ENCODE assay signal across 9 cellular contexts in genomic region chr17:39738568-39738901, GRCh38. TPM values are rescaled to one million over a fixed set of nuclear protein-coding genes. Genes with fewer than 3 reads are reported as not detected.
A peak's percentile ranks its signal among the peaks of the same experiment; 100 is the strongest.
DNase-seq lines count a peak whose midpoint lies in the region; ATAC-seq and TF ChIP-seq lines count a peak whose summit lies in the region.
"Had no signal": no experiment of that assay in that cellular context is flagged by ENCODE, and none has a peak within 500 bp of the region (broad histone marks: within the 10 kb centered on the region; RNA-seq: fewer than 3 reads in every experiment).

No MANE protein-coding gene starts in this region.

- H3K9ac ChIP-seq in KMS-11, result peak overlapping the region; percentile 32; the same call in 1 of the 2 replicates
- no peak overlapping the region for H3K9ac ChIP-seq in parathyroid adenoma

- POLR2A ChIA-PET in activated CD8-positive, alpha-beta T cell treated with anti-CD3 and anti-CD28 coated beads for 36 hours (lab: Charles Lee), result interaction anchor here (1.0 kb wide), 1 partner anchor 123 kb away, joined by 3 read pairs; no protein-coding TSS in a partner anchor

- TF ChIP-seq CTCF in 22Rv1 (IDR thresholded peaks at IDR 0.05), result no peak
- TF ChIP-seq CTCF in KMS-11 (conservative IDR thresholded peaks at IDR 0.05; ENCODE audit: low read depth, low read length), result no peak
- no peak for TF ChIP-seq CTCF in activated CD8-positive, alpha-beta T cell treated with anti-CD3 and anti-CD28 coated beads for 36 hours (IDR thresholded peaks at IDR 0.05)
- TF ChIP-seq CTCF in epithelial cell of proximal tubule (conservative IDR thresholded peaks at IDR 0.05; ENCODE audit: low read depth, low read length), result no peak
- TF ChIP-seq CTCF in parathyroid adenoma (IDR thresholded peaks at IDR 0.05), result no peak

- no peaks in the 10 kb centered on the region for H4K20me1 ChIP-seq in KMS-11 (ENCODE audit: insufficient read depth)

- TF ChIP-seq POLR2A in GM18505 (IDR thresholded peaks at IDR 0.05; ENCODE audit: borderline replicate concordance, extremely low read depth, insufficient read depth, insufficient read length), result no peak

- peak; percentile 95 for ATAC-seq in activated CD8-positive, alpha-beta T cell treated with anti-CD3 and anti-CD28 coated beads for 36 hours
- no peak for ATAC-seq in GM18505 (IDR thresholded peaks at IDR 0.05; ENCODE audit: unreplicated experiment)

- H3K27ac Mint-ChIP-seq in activated CD8-positive, alpha-beta T cell treated with anti-CD3 and anti-CD28 coated beads for 36 hours, result no peak overlapping the region

- H3K4me3 ChIP-seq in KMS-11 (IDR thresholded peaks at IDR 0.05; ENCODE audit: insufficient read depth, low read depth, low read length) (no peak overlapping the region), epithelial cell of proximal tubule (ENCODE audit: low read depth, low read length) (peak overlapping the region; percentile 71), parathyroid adenoma (ENCODE audit: low read depth, low read length) (peak overlapping the region; percentile 87)

- peak overlapping the region; percentile 72 for H2AFZ ChIP-seq in KMS-11 (ENCODE audit: low read depth)
- H2AFZ ChIP-seq in parathyroid adenoma, result peak overlapping the region; percentile 91

- no peaks in the 10 kb centered on the region for H3K9me3 ChIP-seq in parathyroid adenoma (ENCODE audit: control insufficient read depth, low read length)

- H3K27me3 Mint-ChIP-seq in activated CD8-positive, alpha-beta T cell treated with anti-CD3 and anti-CD28 coated beads for 36 hours, result peaks cover 13% of the 10 kb centered on the region

- H3K27ac ChIP-seq in 22Rv1, result peak overlapping the region; percentile 98
- H3K27ac ChIP-seq in KMS-11, result peak overlapping the region; percentile 18; the same call in 1 of the 2 replicates
- peak overlapping the region; percentile 95 for H3K27ac ChIP-seq in parathyroid adenoma

- CTCF ChIA-PET in activated CD8-positive, alpha-beta T cell treated with anti-CD3 and anti-CD28 coated beads for 36 hours (lab: Charles Lee), result no interaction called here

- H3K4me2 ChIP-seq in KMS-11, result peak overlapping the region; percentile 84
- H3K4me2 ChIP-seq in parathyroid adenoma (ENCODE audit: low read length), result peak overlapping the region; percentile 99

- no peaks in the 10 kb centered on the region for H3K36me3 Mint-ChIP-seq in activated CD8-positive, alpha-beta T cell treated with anti-CD3 and anti-CD28 coated beads for 36 hours (ENCODE audit: low read depth)

- no peaks in the 10 kb centered on the region for H3K36me3 ChIP-seq in KMS-11 (ENCODE audit: insufficient read depth)
- no peaks in the 10 kb centered on the region for H3K36me3 ChIP-seq in parathyroid adenoma (ENCODE audit: control insufficient read depth, insufficient read depth, low read length)

- H3K9me3 Mint-ChIP-seq in activated CD8-positive, alpha-beta T cell treated with anti-CD3 and anti-CD28 coated beads for 36 hours, result no peaks in the 10 kb centered on the region

- peak overlapping the region; percentile 65 for H3K4me3 Mint-ChIP-seq in activated CD8-positive, alpha-beta T cell treated with anti-CD3 and anti-CD28 coated beads for 36 hours

- H3K79me2 ChIP-seq in KMS-11 (ENCODE audit: insufficient read depth, low read depth) (no peaks in the 10 kb centered on the region), parathyroid adenoma (no peaks in the 10 kb centered on the region)

- intact Hi-C loops in activated CD8-positive, alpha-beta T cell treated with anti-CD3 and anti-CD28 coated beads for 36 hours (cut with micrococcal nuclease), result no loop called here

- peaks cover 21% of the 10 kb centered on the region for H3K4me1 Mint-ChIP-seq in activated CD8-positive, alpha-beta T cell treated with anti-CD3 and anti-CD28 coated beads for 36 hours (ENCODE audit: low read depth)

- H3K4me1 ChIP-seq in KMS-11 (ENCODE audit: low read depth, poor library complexity, severe bottlenecking) (peaks cover 27% of the 10 kb centered on the region), parathyroid adenoma (peaks cover 4% of the 10 kb centered on the region)

- DNase-seq in activated CD8-positive, alpha-beta T cell treated with anti-CD3 and anti-CD28 coated beads for 36 hours, result peak; percentile 80
- DNase-seq in epithelial cell of proximal tubule (ENCODE audit: low read depth) (no peak), iPS-NIHi7 (ENCODE audit: extremely low spot score) (no peak), cortex of kidney (lab: John Stamatoyannopoulos, UW) (no peak)

- H3K27me3 ChIP-seq in KMS-11 (ENCODE audit: insufficient read depth, low read depth) (no peaks in the 10 kb centered on the region), parathyroid adenoma (ENCODE audit: control insufficient read depth, insufficient read depth, low read length) (no peaks in the 10 kb centered on the region)

RNA-seq across cellular contexts. Expression of gene GRB7, which starts 0.8 kb away (rescaled TPM):
- 1 to 10 TPM in 1 of 2 experiments, not detected in 1; 1.2 TPM for total RNA-seq in activated CD8-positive, alpha-beta T cell treated with anti-CD3 and anti-CD28 coated beads for 36 hours
- total RNA-seq in epithelial cell of proximal tubule, result 20.1 and 42.0 TPM in 2 replicates
- total RNA-seq: activated CD8-positive, alpha-beta memory T cell treated with anti-CD3 and anti-CD28 coated beads for 36 hours had no signal

RNA-seq across cellular contexts. Expression of gene MIEN1, which starts 8.2 kb away (rescaled TPM):
- 10 to 100 TPM; 32.5 to 34.0 TPM for total RNA-seq in activated CD8-positive, alpha-beta T cell treated with anti-CD3 and anti-CD28 coated beads for 36 hours
- 64.0 and 95.7 TPM in 2 replicates for total RNA-seq in epithelial cell of proximal tubule

RNA-seq across cellular contexts. Expression of gene ERBB2, which starts 38.7 kb away (rescaled TPM):
- total RNA-seq in activated CD8-positive, alpha-beta T cell treated with anti-CD3 and anti-CD28 coated beads for 36 hours, result 1 to 10 TPM; 5.2 TPM
- total RNA-seq in epithelial cell of proximal tubule, result 29.4 and 53.3 TPM in 2 replicates

RNA-seq across cellular contexts. Expression of gene PGAP3, which starts 50.7 kb away (rescaled TPM):
- total RNA-seq in activated CD8-positive, alpha-beta T cell treated with anti-CD3 and anti-CD28 coated beads for 36 hours, result 1 to 10 TPM; 6.4 to 7.4 TPM
- total RNA-seq in epithelial cell of proximal tubule, result 6.1 and 11.2 TPM in 2 replicates

Comparison
In these comparisons a context has a peak if more than half of its experiments do, and no peak if none do; other contexts are left out.
1. H3K27ac ChIP-seq: peak in every context shown above with its lines; median percentile 98 in 22Rv1; 95 in parathyroid adenoma; 18 in KMS-11.